In genomic region chr12:10226740-10227139, GRCh38 we compare ENCODE assay signal across 1 cellular context.
TF ChIP-seq lines count a peak whose summit lies in the region.

No MANE protein-coding gene starts in this region.

TF ChIP-seq in HepG2, 621 proteins besides CTCF, POLR2A, EP300 and RAD21:
- peak; percentile 45; the same call in 1 of the 2 replicates for TF ChIP-seq CEBPB (IDR thresholded peaks at IDR 0.05; ENCODE audit: borderline replicate concordance, low read depth, low read length)
- no peak for TF ChIP-seq NAIF1 (CRISPR knock-in tag; IDR thresholded peaks at IDR 0.05; ENCODE audit: borderline replicate concordance)
TF ChIP-seq in HepG2: peak in this region for 1.
